In the genomic region with DNA sequence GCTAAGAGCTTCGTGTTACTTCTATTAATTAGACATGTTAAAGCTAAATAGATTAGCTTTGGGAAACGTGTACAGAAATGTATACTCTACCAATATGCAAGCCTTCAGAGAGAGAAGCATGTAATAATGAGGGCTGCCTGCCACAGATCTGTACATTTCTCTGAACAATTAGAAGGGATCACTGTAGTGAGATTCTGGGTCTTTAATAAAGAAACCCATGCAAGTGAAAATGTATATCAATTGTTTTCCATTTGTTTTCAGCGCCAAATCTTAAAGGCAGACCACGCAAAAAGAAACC, we compare ENCODE assay signal across 8 cellular contexts.
DNase-seq lines count a peak whose midpoint lies in the region; ATAC-seq and TF ChIP-seq lines count a peak whose summit lies in the region.

No MANE protein-coding gene starts in this region.

- CTCF ChIA-PET in CD4-positive, alpha-beta memory T cell (lab: Charles Lee; ENCODE audit: partially characterized antibody): interaction anchor here (1.1 to 5.9 kb wide), 13 partner anchors 9 to 194 kb away, joined by 3 to 69 read pairs (median 5); partner anchors contain the start of gene ARID5B

- peak overlapping the region; percentile 87 for H3K27ac ChIP-seq in CD4-positive, alpha-beta memory T cell (ENCODE audit: low read depth, low read length)
- H3K27ac ChIP-seq in SJCRH30: peak overlapping the region; percentile 68
- H3K27ac ChIP-seq in esophagus muscularis mucosa (replicated peaks in 1 of 4): peak overlapping the region; percentile 87 to 95 (median 92)
- peak overlapping the region; percentile 85 to 87 for H3K27ac ChIP-seq in prostate gland

- H3K9me3 ChIP-seq in CD4-positive, alpha-beta memory T cell (ENCODE audit: control insufficient read depth in 1 of 2, low read length in 2 of 2): no peaks in the 10 kb centered on the region
- no peaks in the 10 kb centered on the region for H3K9me3 ChIP-seq in SJCRH30 (replicated peaks)
- H3K9me3 ChIP-seq in esophagus muscularis mucosa: no peaks in the 10 kb centered on the region
- no peaks in the 10 kb centered on the region for H3K9me3 ChIP-seq in prostate gland

- peaks cover 33 to 54% of the 10 kb centered on the region in 2 donors for H3K36me3 Mint-ChIP-seq in CD4-positive, alpha-beta memory T cell

- peaks cover 0 to 2% (median 0%) of the 10 kb centered on the region in 8 donors for H3K9me3 Mint-ChIP-seq in CD4-positive, alpha-beta memory T cell

- H3K27ac Mint-ChIP-seq in CD4-positive, alpha-beta memory T cell: peak overlapping the region; percentile 92 to 100 (median 98)

- no peak for TF ChIP-seq POLR2A in esophagus muscularis mucosa (IDR thresholded peaks at IDR 0.05; ENCODE audit: low read depth)
- TF ChIP-seq POLR2A in prostate gland (IDR thresholded peaks at IDR 0.05): no peak

- H3K27me3 ChIP-seq in CD4-positive, alpha-beta memory T cell (ENCODE audit: insufficient read depth, low read length): no peaks in the 10 kb centered on the region
- H3K27me3 ChIP-seq in SJCRH30: no peaks in the 10 kb centered on the region
- H3K27me3 ChIP-seq in esophagus muscularis mucosa: no peaks in the 10 kb centered on the region
- H3K27me3 ChIP-seq in prostate gland (replicated peaks; ENCODE audit: insufficient read depth): no peaks in the 10 kb centered on the region

- WGBS in esophagus muscularis mucosa: 32% methylated on average over 4 of the region's 4 CpGs
- WGBS in prostate gland: 22% methylated on average over 4 of the region's 4 CpGs

- peaks cover 78% of the 10 kb centered on the region for H3K4me1 ChIP-seq in CD4-positive, alpha-beta memory T cell (ENCODE audit: insufficient read depth, low read length)
- H3K4me1 ChIP-seq in SJCRH30 (peaks cover 33% of the 10 kb centered on the region), esophagus muscularis mucosa (peaks cover 71 to 88% (median 81%) of the 10 kb centered on the region in 4 donors), prostate gland (replicated peaks) (peaks cover 13% of the 10 kb centered on the region)

- no peaks in the 10 kb centered on the region for H3K27me3 Mint-ChIP-seq in CD4-positive, alpha-beta memory T cell

- ATAC-seq in GM21423 (IDR thresholded peaks at IDR 0.05; ENCODE audit: unreplicated experiment): no peak

- intact Hi-C loops in CD4-positive, alpha-beta memory T cell (cut with micrococcal nuclease): loop anchor here (1.0 to 2.0 kb wide), 4 partner anchors 30 to 150 kb away; no protein-coding TSS in a partner anchor
- intact Hi-C loops in esophagus muscularis mucosa (cut with DNase I) (no loop called here), prostate gland (cut with DNase I) (no loop called here)

- peaks cover 69 to 98% (median 76%) of the 10 kb centered on the region in 4 donors for H3K4me1 Mint-ChIP-seq in CD4-positive, alpha-beta memory T cell

- TF ChIP-seq CTCF in esophagus muscularis mucosa (IDR thresholded peaks at IDR 0.05) (no peak), prostate gland (IDR thresholded peaks at IDR 0.05) (no peak), GM20000 (IDR thresholded peaks at IDR 0.05; ENCODE audit: extremely low read depth, missing control alignments) (no peak)

- no peak for TF ChIP-seq EP300 in esophagus muscularis mucosa (IDR thresholded peaks at IDR 0.05)

- peaks cover 10% of the 10 kb centered on the region for H3K36me3 ChIP-seq in CD4-positive, alpha-beta memory T cell (ENCODE audit: insufficient read depth, low read length)
- H3K36me3 ChIP-seq in SJCRH30 (peaks cover 9% of the 10 kb centered on the region; the same call in 1 of the 2 replicates), esophagus muscularis mucosa (peaks cover 0 to 31% (median 13%) of the 10 kb centered on the region in 4 donors), prostate gland (no peaks in the 10 kb centered on the region)

- DNase-seq in CD4-positive, alpha-beta memory T cell: no peak
- no peak for DNase-seq in SJCRH30
- no peak for DNase-seq in esophagus muscularis mucosa (ENCODE audit: extremely low spot score)
- no peak for DNase-seq in prostate gland (ENCODE audit: low spot score)
- no peak for DNase-seq in activated CD4-positive, CD25-positive, alpha-beta regulatory T cell treated with anti-CD3 and anti-CD28 coated beads, Interleukin-2, amount 50 U/mL, for 72 hours
- no peak for DNase-seq in NCI-H524 (lab: John Stamatoyannopoulos, UW)
- DNase-seq in GM20000 (ENCODE audit: low spot score): no peak

- peak overlapping the region; percentile 69 to 82 for H3K4me3 ChIP-seq in CD4-positive, alpha-beta memory T cell (ENCODE audit: low read length in 2 of 2)
- H3K4me3 ChIP-seq in SJCRH30 (peak overlapping the region; percentile 52), esophagus muscularis mucosa (peak overlapping the region; percentile 58 to 75 (median 64)), prostate gland (peak overlapping the region; percentile 30 to 32)

- H3K4me3 Mint-ChIP-seq in CD4-positive, alpha-beta memory T cell: peak overlapping the region; percentile 89 to 98 (median 91)

- POLR2A ChIA-PET in CD4-positive, alpha-beta memory T cell (lab: Charles Lee; ENCODE audit: partially characterized antibody): interaction anchor here (0.7 to 10.1 kb wide), 26 partner anchors 10 to 1218 kb away, joined by 3 to 251 read pairs (median 6); partner anchors contain the start of genes ARID5B and EGR2
